ENCODE assay signal across 8 cellular contexts in genomic region chr1:223081181-223081994, GRCh38.
DNase-seq lines count a peak whose midpoint lies in the region; ATAC-seq and TF ChIP-seq lines count a peak whose summit lies in the region.

No MANE protein-coding gene starts in this region.

- peaks cover 4% of the 10 kb centered on the region for H3K4me1 Mint-ChIP-seq in activated CD4-positive, alpha-beta T cell treated with anti-CD3 and anti-CD28 coated beads, Interleukin-2, amount 10 ng/mL, durations not matched to agents 7 days and 5 days
- peaks cover 3% of the 10 kb centered on the region for H3K4me1 Mint-ChIP-seq in dendritic cell treated with granulocyte-macrophage colony-stimulating factor and Interleukin-4, amounts not matched to agents 40 ng/mL and 50 ng/mL, for 4 days (ENCODE audit: low read depth)

- WGBS in lower leg skin, 2 donors, result 5 to 8% methylated on average over 26 to 30 of the region's 33 CpGs

- H3K27me3 ChIP-seq in BLaER1 treated with 17β-estradiol and CSF1 and Interleukin-3, amounts not matched to agents 10 nM and 100 nM, result no peaks in the 10 kb centered on the region

- no peaks in the 10 kb centered on the region for H3K9me3 ChIP-seq in BLaER1 treated with 17β-estradiol and CSF1 and Interleukin-3, amounts not matched to agents 10 nM and 100 nM (replicated peaks in 1 of 11)

- no peak for TF ChIP-seq POLR2A in lower leg skin (IDR thresholded peaks at IDR 0.05)

- peaks cover 6 to 49% (median 31%) of the 10 kb centered on the region in 10 experiments; a peak in 18 of 20 replicates for H3K4me1 ChIP-seq in BLaER1 treated with 17β-estradiol and CSF1 and Interleukin-3, amounts not matched to agents 10 nM and 100 nM

- TF ChIP-seq CTCF in lower leg skin (IDR thresholded peaks at IDR 0.05), result peak in 1 of 3 donors; percentile 98

- H3K36me3 ChIP-seq in BLaER1 treated with 17β-estradiol and CSF1 and Interleukin-3, amounts not matched to agents 10 nM and 100 nM, result no peaks in the 10 kb centered on the region

- H3K4me3 ChIP-seq in BLaER1 treated with 17β-estradiol and CSF1 and Interleukin-3, amounts not matched to agents 10 nM and 100 nM, result peak overlapping the region in 8 of 10 experiments; percentile 13 to 56 (median 46); a peak in 11 of 20 replicates
- H3K4me3 ChIP-seq in lower leg skin (ENCODE audit: low read depth, poor library complexity, severe bottlenecking), result no peak overlapping the region

- POLR2A ChIA-PET in activated CD4-positive, alpha-beta T cell treated with anti-CD3 and anti-CD28 coated beads, Interleukin-2, amount 10 ng/mL, durations not matched to agents 7 days and 5 days (lab: Charles Lee), result no interaction called here

- no peaks in the 10 kb centered on the region for H3K36me3 Mint-ChIP-seq in activated CD4-positive, alpha-beta T cell treated with anti-CD3 and anti-CD28 coated beads, Interleukin-2, amount 10 ng/mL, durations not matched to agents 7 days and 5 days (ENCODE audit: low read depth)
- no peaks in the 10 kb centered on the region for H3K36me3 Mint-ChIP-seq in dendritic cell treated with granulocyte-macrophage colony-stimulating factor and Interleukin-4, amounts not matched to agents 40 ng/mL and 50 ng/mL, for 4 days (ENCODE audit: low read depth)

- ATAC-seq in GM19328 (IDR thresholded peaks at IDR 0.05; ENCODE audit: unreplicated experiment) (peak; percentile 91), HG03457 (IDR thresholded peaks at IDR 0.05; ENCODE audit: unreplicated experiment) (peak; percentile 97)

- peak overlapping the region in 9 of 11 experiments; percentile 2 to 75 (median 53); a peak in 12 of 22 replicates for H3K27ac ChIP-seq in BLaER1 treated with 17β-estradiol and CSF1 and Interleukin-3, amounts not matched to agents 10 nM and 100 nM

- no peaks in the 10 kb centered on the region for H3K9me3 Mint-ChIP-seq in activated CD4-positive, alpha-beta T cell treated with anti-CD3 and anti-CD28 coated beads, Interleukin-2, amount 10 ng/mL, durations not matched to agents 7 days and 5 days
- no peaks in the 10 kb centered on the region for H3K9me3 Mint-ChIP-seq in dendritic cell treated with granulocyte-macrophage colony-stimulating factor and Interleukin-4, amounts not matched to agents 40 ng/mL and 50 ng/mL, for 4 days

- H3K27ac Mint-ChIP-seq in activated CD4-positive, alpha-beta T cell treated with anti-CD3 and anti-CD28 coated beads, Interleukin-2, amount 10 ng/mL, durations not matched to agents 7 days and 5 days, result no peak overlapping the region
- no peak overlapping the region for H3K27ac Mint-ChIP-seq in dendritic cell treated with granulocyte-macrophage colony-stimulating factor and Interleukin-4, amounts not matched to agents 40 ng/mL and 50 ng/mL, for 4 days

- peak overlapping the region; percentile 12 to 72 (median 55); a peak in 20 of 22 replicates for H3K9ac ChIP-seq in BLaER1 treated with 17β-estradiol and CSF1 and Interleukin-3, amounts not matched to agents 10 nM and 100 nM

- no peaks in the 10 kb centered on the region for H4K20me1 ChIP-seq in BLaER1 treated with 17β-estradiol and CSF1 and Interleukin-3, amounts not matched to agents 10 nM and 100 nM

- intact Hi-C loops in dendritic cell treated with granulocyte-macrophage colony-stimulating factor and Interleukin-4, amounts not matched to agents 40 ng/mL and 50 ng/mL, for 4 days (cut with micrococcal nuclease), result loop anchor here (5.0 kb wide), 1 partner anchor 614 kb away; no protein-coding TSS in a partner anchor
- intact Hi-C loops in lower leg skin (cut with DNase I; ENCODE audit: low total_unique reads), result loop anchor here (2.0 to 10.0 kb wide), 2 partner anchors 287 to 345 kb away; partner anchors contain the start of gene FAM177B

- DNase-seq in NCI-H510A treated with DMSO at 0.1 percent for 48 hours (lab: John Stamatoyannopoulos, UW), result peak; percentile 87
- DNase-seq in activated CD4-positive, alpha-beta T cell treated with anti-CD3 and anti-CD28 coated beads, Interleukin-2, amount 10 ng/mL, durations not matched to agents 7 days and 5 days, result peak; percentile 74
- peak; percentile 78 to 97 for DNase-seq in lower leg skin (ENCODE audit: low spot score in 2 of 2)
- DNase-seq in stimulated activated CD4-positive, alpha-beta T cell treated with anti-CD3 and anti-CD28 coated beads, Interleukin-4, amount 100 ng/mL, for 1 hour, result peak; percentile 74

- peak overlapping the region; percentile 47 for H3K4me3 Mint-ChIP-seq in activated CD4-positive, alpha-beta T cell treated with anti-CD3 and anti-CD28 coated beads, Interleukin-2, amount 10 ng/mL, durations not matched to agents 7 days and 5 days
- H3K4me3 Mint-ChIP-seq in dendritic cell treated with granulocyte-macrophage colony-stimulating factor and Interleukin-4, amounts not matched to agents 40 ng/mL and 50 ng/mL, for 4 days, result peak overlapping the region; percentile 58

- CTCF ChIA-PET in activated CD4-positive, alpha-beta T cell treated with anti-CD3 and anti-CD28 coated beads, Interleukin-2, amount 10 ng/mL, durations not matched to agents 7 days and 5 days (lab: Charles Lee), result interaction anchor here (0.6 to 1.8 kb wide), 7 partner anchors 11 to 1535 kb away, joined by 3 to 5 read pairs (median 3); no protein-coding TSS in a partner anchor

- peak overlapping the region; percentile 33 to 94 (median 60); a peak in 21 of 22 replicates for H3K4me2 ChIP-seq in BLaER1 treated with 17β-estradiol and CSF1 and Interleukin-3, amounts not matched to agents 10 nM and 100 nM

- H3K27me3 Mint-ChIP-seq in activated CD4-positive, alpha-beta T cell treated with anti-CD3 and anti-CD28 coated beads, Interleukin-2, amount 10 ng/mL, durations not matched to agents 7 days and 5 days, result no peaks in the 10 kb centered on the region
- H3K27me3 Mint-ChIP-seq in dendritic cell treated with granulocyte-macrophage colony-stimulating factor and Interleukin-4, amounts not matched to agents 40 ng/mL and 50 ng/mL, for 4 days, result peaks cover 10% of the 10 kb centered on the region
